1 cellular context compared by ENCODE assay signal in genomic region chr2:46407852-46408455, GRCh38.
TF ChIP-seq lines count a peak whose summit lies in the region.

No MANE protein-coding gene starts in this region.

TF ChIP-seq in IMR-90, 13 proteins besides CTCF, POLR2A, EP300 and RAD21:
- no peak for TF ChIP-seq USF2 (IDR thresholded peaks at IDR 0.05; ENCODE audit: low read depth, low read length)
- no peak for TF ChIP-seq RCOR1 (IDR thresholded peaks at IDR 0.05; ENCODE audit: insufficient replicate concordance, low read length)
- no peak for TF ChIP-seq FOS (IDR thresholded peaks at IDR 0.05; ENCODE audit: low read depth, low read length)
- TF ChIP-seq MXI1 (IDR thresholded peaks at IDR 0.05; ENCODE audit: borderline replicate concordance, low read depth, low read length) = no peak
- TF ChIP-seq MAFK (IDR thresholded peaks at IDR 0.05; ENCODE audit: low read depth, low read length) = no peak
- TF ChIP-seq CEBPB (IDR thresholded peaks at IDR 0.05; ENCODE audit: low read depth, low read length) = no peak
- no peak for TF ChIP-seq SMC3 (IDR thresholded peaks at IDR 0.05; ENCODE audit: low read depth, low read length)
- no peak for TF ChIP-seq RFX5 (IDR thresholded peaks at IDR 0.05; ENCODE audit: low read depth, low read length)
- no peak for TF ChIP-seq ELK1 (IDR thresholded peaks at IDR 0.05; ENCODE audit: borderline replicate concordance, low read depth, low read length)
- TF ChIP-seq NFE2L2 (IDR thresholded peaks at IDR 0.05; ENCODE audit: low read depth, low read length) = no peak
- TF ChIP-seq BHLHE40 (IDR thresholded peaks at IDR 0.05; ENCODE audit: low read depth, low read length) = no peak
- no peak for TF ChIP-seq CHD1 (IDR thresholded peaks at IDR 0.05; ENCODE audit: low read depth, low read length)
- TF ChIP-seq MAZ (IDR thresholded peaks at IDR 0.05; ENCODE audit: borderline replicate concordance, low read depth, low read length) = no peak
